In genomic region chr17:69240201-69240600, GRCh38 we compare ENCODE assay signal across 17 cellular contexts. TPM values are rescaled to one million over a fixed set of nuclear protein-coding genes. Genes with fewer than 3 reads are reported as not detected.
DNase-seq lines count a peak whose midpoint lies in the region; ATAC-seq and TF ChIP-seq lines count a peak whose summit lies in the region.
"Had no signal": no experiment of that assay in that cellular context is flagged by ENCODE, and none has a peak within 500 bp of the region (broad histone marks: within the 10 kb centered on the region; RNA-seq: fewer than 3 reads in every experiment).

No MANE protein-coding gene starts in this region.

- in situ Hi-C loops in SK-MEL-5 (cut with HindIII; ENCODE audit: low pct_unique_long_range_greater_than_20kb, low sequenced_read_pairs), result loop anchor here (5.0 to 25.0 kb wide), 2 partner anchors 328 to 463 kb away; no protein-coding TSS in a partner anchor

- DNase-seq in SK-MEL-5 (ENCODE audit: low read depth, low spot score) (peak; percentile 93), foreskin melanocyte (peak; percentile 77), HPDE6-E6E7 (ENCODE audit: extremely low spot score) (no peak), ureter (ENCODE audit: low spot score) (no peak)
- DNase-seq: Calu3; CD4-positive, alpha-beta T cell; CD8-positive, alpha-beta memory T cell; COR-L47; DMS53; DMS79 treated with DMSO at 0.1 percent for 48 hours; GF-D8; GOT3; HFFc6 had no signal

- no peak for ATAC-seq in HG03045 (IDR thresholded peaks at IDR 0.05; ENCODE audit: unreplicated experiment)

- no peak for TF ChIP-seq CTCF in C4-2B (conservative IDR thresholded peaks at IDR 0.05)

- peak overlapping the region; percentile 38; the same call in 1 of the 2 replicates for H3K27ac ChIP-seq in C4-2B
- H3K27ac ChIP-seq: 22Rv1, BLaER1 had no signal

RNA-seq across cellular contexts. Expression of gene ABCA10, which starts 11.6 kb away (rescaled TPM):
- 0.67 and 0.98 TPM in 2 replicates for total RNA-seq in SK-MEL-5 (2014; rRNA removed; shearing (Covaris generic))
- 0.04 and 0.62 TPM in 2 replicates for polyA plus RNA-seq in SK-MEL-5 (2015; cell fraction: cytosol; rRNA removed)
- 12.4 and 12.8 TPM in 2 replicates for polyA plus RNA-seq in SK-MEL-5 (2015; cell fraction: nucleus; rRNA removed)
- total RNA-seq in ureter, result 9.8 TPM
- polyA plus RNA-seq: CD8-positive, alpha-beta memory T cell had no signal

Comparison
In these comparisons a context has a peak if more than half of its experiments do, and no peak if none do; other contexts are left out.
1. DNase-seq: peak in SK-MEL-5 (single experiment) and foreskin melanocyte (single experiment); none in HPDE6-E6E7 (single experiment) and ureter (single experiment).